ENCODE assay signal across 18 cellular contexts in the genomic region with DNA sequence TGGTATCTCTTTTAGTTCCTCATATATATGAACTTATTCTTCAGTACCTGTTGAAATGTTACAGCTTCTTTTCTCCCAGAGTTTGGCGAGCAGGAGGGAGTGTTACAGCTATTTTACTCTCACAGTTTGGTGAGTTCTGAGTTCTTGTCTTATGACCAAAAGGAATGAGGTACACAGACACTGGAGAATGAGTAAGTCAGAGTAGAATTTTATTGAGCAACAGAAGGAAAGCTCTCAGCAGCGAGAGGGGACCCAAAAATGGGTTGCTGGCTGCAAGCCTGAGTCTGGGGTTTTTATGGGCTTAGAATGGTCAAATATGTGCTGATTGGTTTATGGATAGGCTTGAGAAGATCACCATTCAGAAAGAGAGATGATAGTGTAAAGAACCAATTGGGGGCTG.
A peak's percentile ranks its signal among the peaks of the same experiment; 100 is the strongest.
DNase-seq lines count a peak whose midpoint lies in the region; ATAC-seq, FAIRE-seq and TF ChIP-seq lines count a peak whose summit lies in the region.
"Had no signal": no experiment of that assay in that cellular context is flagged by ENCODE, and none has a peak within 500 bp of the region (broad histone marks: within the 10 kb centered on the region; RNA-seq: fewer than 3 reads in every experiment).

No MANE protein-coding gene starts in this region.

- CTCF ChIA-PET in IMR-90 (lab: Yijun Ruan, JAX): no interaction called here

- TF ChIP-seq RAD21 in IMR-90 (IDR thresholded peaks at IDR 0.05; ENCODE audit: low read length): no peak

- no peak overlapping the region for H3K27ac ChIP-seq in IMR-90 (ENCODE audit: insufficient read depth, low read length)
- H3K27ac ChIP-seq in pancreas: no peak overlapping the region
- no peak overlapping the region for H3K27ac ChIP-seq in MM.1S (ENCODE audit: low read length)
- H3K27ac ChIP-seq: esophagus squamous epithelium had no signal

- no peak overlapping the region for H2BK20ac ChIP-seq in IMR-90 (ENCODE audit: low read depth, low read length)

- H3K56ac ChIP-seq in IMR-90 (ENCODE audit: extremely low read depth, insufficient read depth, low read length): no peak overlapping the region

- TF ChIP-seq CTCF in IMR-90 (conservative IDR thresholded peaks at IDR 0.05; ENCODE audit: low read depth, low read length): no peak
- TF ChIP-seq CTCF in epithelial cell of esophagus (IDR thresholded peaks at IDR 0.05; ENCODE audit: insufficient read depth, low read depth, low read length, missing control alignments): no peak
- TF ChIP-seq CTCF in neural crest cell (conservative IDR thresholded peaks at IDR 0.05): no peak
- no peak for TF ChIP-seq CTCF in pancreas (IDR thresholded peaks at IDR 0.05)
- TF ChIP-seq CTCF in MM.1S (IDR thresholded peaks at IDR 0.05; ENCODE audit: low read length): no peak

- H3K4me3 ChIP-seq in IMR-90 (ENCODE audit: insufficient read depth, low read depth, low read length) (no peak overlapping the region), epithelial cell of esophagus (ENCODE audit: low read length) (no peak overlapping the region), pancreas (no peak overlapping the region), MM.1S (ENCODE audit: low read length) (no peak overlapping the region)
- H3K4me3 ChIP-seq: esophagus squamous epithelium had no signal

- H4K20me1 ChIP-seq in IMR-90 (ENCODE audit: insufficient read depth, low read length): no peaks in the 10 kb centered on the region
- H4K20me1 ChIP-seq in MM.1S (ENCODE audit: insufficient read depth, low read length): no peaks in the 10 kb centered on the region

- no peak overlapping the region for H3K9ac ChIP-seq in IMR-90 (ENCODE audit: low read depth, low read length)
- no peak overlapping the region for H3K9ac ChIP-seq in MM.1S (ENCODE audit: low read length)

- peaks cover 9% of the 10 kb centered on the region for H3K9me3 Mint-ChIP-seq in neural crest cell

- H2AK9ac ChIP-seq in IMR-90 (replicated peaks; ENCODE audit: low read depth, low read length, poor library complexity): no peak overlapping the region

- peak overlapping the region; percentile 45 for H3K27ac Mint-ChIP-seq in neural crest cell (ENCODE audit: unreplicated experiment)
- H3K27ac Mint-ChIP-seq: activated naive CD4-positive, alpha-beta T cell treated with anti-CD3 and anti-CD28 coated beads, Interleukin-2, amount 50 U/mL, for 24 hours; activated T-cell treated with anti-CD3 and anti-CD28 coated beads, Interleukin-2, amount 50 U/mL, for 72 hours; CD4-positive, alpha-beta memory T cell; effector memory CD8-positive, alpha-beta T cell; immature natural killer cell had no signal

- no peaks in the 10 kb centered on the region for H3K27me3 Mint-ChIP-seq in neural crest cell (ENCODE audit: low read depth)
- H3K27me3 Mint-ChIP-seq: activated naive CD4-positive, alpha-beta T cell treated with anti-CD3 and anti-CD28 coated beads, Interleukin-2, amount 50 U/mL, for 24 hours; CD4-positive, alpha-beta memory T cell; effector memory CD8-positive, alpha-beta T cell had no signal

- H3K9me1 ChIP-seq in IMR-90 (ENCODE audit: insufficient read depth, low read length): 0 out of 2 replicates have a peak, but pooled peaks cover 4% of the 10 kb centered on the region

- in situ Hi-C loops in IMR-90 (cut with MboI; ENCODE audit: low sequenced_read_pairs): no loop called here

- no peak overlapping the region for H3K4ac ChIP-seq in IMR-90 (ENCODE audit: low read depth, low read length)

- no peak overlapping the region for H3K23ac ChIP-seq in IMR-90 (ENCODE audit: low read depth, low read length)

- peak overlapping the region; percentile 0 for H2BK5ac ChIP-seq in IMR-90 (ENCODE audit: low read depth, low read length, poor library complexity, severe bottlenecking)

- H2BK120ac ChIP-seq in IMR-90 (ENCODE audit: low read depth, low read length): no peak overlapping the region

- H3K4me1 ChIP-seq in IMR-90 (ENCODE audit: control insufficient read depth, insufficient read depth, low read length) (peaks cover 3% of the 10 kb centered on the region; the same call in 1 of the 2 replicates), pancreas (peaks cover 13 to 24% (median 18%) of the 10 kb centered on the region in 3 donors), MM.1S (ENCODE audit: low read length) (peaks cover 47% of the 10 kb centered on the region)
- H3K4me1 ChIP-seq: esophagus squamous epithelium had no signal

- H3K4me3 Mint-ChIP-seq in neural crest cell: no peak overlapping the region
- H3K4me3 Mint-ChIP-seq: activated naive CD4-positive, alpha-beta T cell treated with anti-CD3 and anti-CD28 coated beads, Interleukin-2, amount 50 U/mL, for 24 hours; activated T-cell treated with anti-CD3 and anti-CD28 coated beads, Interleukin-2, amount 50 U/mL, for 72 hours; CD4-positive, alpha-beta memory T cell; effector memory CD8-positive, alpha-beta T cell; immature natural killer cell had no signal

- intact Hi-C loops in IMR-90 (cut with micrococcal nuclease) (no loop called here), pancreas (cut with DNase I) (no loop called here)

- H4K91ac ChIP-seq in IMR-90 (ENCODE audit: insufficient read depth, low read depth, low read length): no peak overlapping the region

- no peaks in the 10 kb centered on the region for H3K9me2 ChIP-seq in MM.1S (replicated peaks; ENCODE audit: insufficient read depth, low read length)

- H3K9me3 ChIP-seq in IMR-90 (ENCODE audit: control insufficient read depth, insufficient read depth, low read length) (peaks cover 5% of the 10 kb centered on the region), pancreas (no peaks in the 10 kb centered on the region), MM.1S (replicated peaks; ENCODE audit: insufficient read depth, low read length) (no peaks in the 10 kb centered on the region)
- H3K9me3 ChIP-seq: esophagus squamous epithelium had no signal

- no TSS peak for BruUV-seq in IMR-90 (replicated peaks; lab: Mats Ljungman, UMichigan)

- H3K27me3 ChIP-seq in IMR-90 (ENCODE audit: control insufficient read depth, insufficient read depth, low read length) (no peaks in the 10 kb centered on the region), pancreas (no peaks in the 10 kb centered on the region), MM.1S (replicated peaks; ENCODE audit: insufficient read depth, low read length) (no peaks in the 10 kb centered on the region)
- H3K27me3 ChIP-seq: esophagus squamous epithelium had no signal

- dilution Hi-C loops in IMR-90 (cut with HindIII; ENCODE audit: low sequenced_read_pairs, unreplicated experiment): no loop called here

- POLR2A ChIA-PET in IMR-90 (lab: Charles Lee; ENCODE audit: unreplicated experiment): no interaction called here

- H2BK15ac ChIP-seq in IMR-90 (ENCODE audit: low read depth, low read length): no peak overlapping the region

- H4K8ac ChIP-seq in IMR-90 (ENCODE audit: low read depth in 2 of 2, low read length in 2 of 2): no peak overlapping the region

- ATAC-seq in IMR-90 (ENCODE audit: low read depth) (no peak), HG02610 (IDR thresholded peaks at IDR 0.05; ENCODE audit: unreplicated experiment) (no peak), pancreas (no peak)
- ATAC-seq: activated T-cell treated with anti-CD3 and anti-CD28 coated beads, Interleukin-2, amount 50 U/mL, for 72 hours; effector memory CD8-positive, alpha-beta T cell; HepG2; Right ventricle myocardium inferior had no signal

- H3K14ac ChIP-seq in IMR-90 (replicated peaks; ENCODE audit: low read depth, low read length): no peak overlapping the region

- no peak for FAIRE-seq in pancreas (lab: Jason Lieb, UNC)
- FAIRE-seq: colon, HepG2 had no signal

- H4K5ac ChIP-seq in IMR-90 (ENCODE audit: low read depth, low read length): no peak overlapping the region

- 67% methylated on average over 1 of the region's 2 CpGs; no CpG with 5 or more reads in 1 of the 2 experiments for WGBS in IMR-90 (ENCODE audit: extremely low coverage in 2 of 2, insufficient read length in 1 of 2), 2 experiments
- 97 to 100% methylated on average over 2 of the region's 2 CpGs for WGBS in pancreas, 2 donors

- H3K4me1 Mint-ChIP-seq in neural crest cell: peaks cover 13% of the 10 kb centered on the region
- H3K4me1 Mint-ChIP-seq: activated naive CD4-positive, alpha-beta T cell treated with anti-CD3 and anti-CD28 coated beads, Interleukin-2, amount 50 U/mL, for 24 hours; CD4-positive, alpha-beta memory T cell; immature natural killer cell had no signal

- H3K36me3 Mint-ChIP-seq in neural crest cell (ENCODE audit: low read depth): peaks cover 12% of the 10 kb centered on the region
- H3K36me3 Mint-ChIP-seq: activated naive CD4-positive, alpha-beta T cell treated with anti-CD3 and anti-CD28 coated beads, Interleukin-2, amount 50 U/mL, for 24 hours; CD4-positive, alpha-beta memory T cell; immature natural killer cell had no signal

- H3K79me2 ChIP-seq in MM.1S (ENCODE audit: low read length): peaks cover 99% of the 10 kb centered on the region

- H3K79me1 ChIP-seq in IMR-90 (ENCODE audit: low read depth in 1 of 2, low read length in 2 of 2): peaks cover 4 to 13% of the 10 kb centered on the region in 2 experiments; a peak in 2 of 4 replicates

- H2AFZ ChIP-seq in IMR-90 (replicated peaks; ENCODE audit: low read length, poor library complexity): no peak overlapping the region
- H2AFZ ChIP-seq in MM.1S (ENCODE audit: low read length): no peak overlapping the region

- H3F3A ChIP-seq in MM.1S (ENCODE audit: insufficient read depth, low read length): peaks cover 21% of the 10 kb centered on the region

- TF ChIP-seq POLR2A in IMR-90 (IDR thresholded peaks at IDR 0.05; ENCODE audit: low read depth, low read length): no peak

- peak; percentile 11 for DNase-seq in AG20443 (ENCODE audit: low spot score)
- DNase-seq in IMR-90: peak; percentile 61
- peak; percentile 13 for DNase-seq in epithelial cell of esophagus (ENCODE audit: low read depth)
- no peak for DNase-seq in neural crest cell (ENCODE audit: low read depth, low spot score)
- DNase-seq in pancreas: no peak
- no peak for DNase-seq in foreskin melanocyte
- no peak for DNase-seq in MM.1S
- DNase-seq: activated T-cell treated with anti-CD3 and anti-CD28 coated beads, Interleukin-2, amount 50 U/mL, for 72 hours; CD4-positive, alpha-beta memory T cell; effector memory CD8-positive, alpha-beta T cell; esophagus squamous epithelium; immature natural killer cell; NCI-H1436 had no signal

- H3K18ac ChIP-seq in IMR-90 (ENCODE audit: low read depth, low read length): no peak overlapping the region; the same call in 1 of the 2 replicates

- H2AK5ac ChIP-seq in IMR-90 (ENCODE audit: low read depth, low read length): no peak overlapping the region

- peaks cover 5% of the 10 kb centered on the region; the same call in 1 of the 2 replicates for H3K36me3 ChIP-seq in IMR-90 (ENCODE audit: control insufficient read depth, insufficient read depth, low read length)
- no peaks in the 10 kb centered on the region for H3K36me3 ChIP-seq in pancreas
- H3K36me3 ChIP-seq in MM.1S (replicated peaks; ENCODE audit: insufficient read depth, low read length): peaks cover 17% of the 10 kb centered on the region
- H3K36me3 ChIP-seq: esophagus squamous epithelium had no signal

- H3K4me2 ChIP-seq in IMR-90 (ENCODE audit: low read depth, low read length) (no peak overlapping the region), MM.1S (ENCODE audit: low read depth, low read length) (no peak overlapping the region)

TF ChIP-seq in IMR-90, 13 proteins besides CTCF, POLR2A, EP300 and RAD21:
- TF ChIP-seq CEBPB (IDR thresholded peaks at IDR 0.05; ENCODE audit: low read depth, low read length) (peak; percentile 81), SMC3 (IDR thresholded peaks at IDR 0.05; ENCODE audit: low read depth, low read length) (no peak)

Comparison
In these comparisons a context has a peak if more than half of its experiments do, and no peak if none do; other contexts are left out.
1. DNase-seq: peak in AG20443 (single experiment), IMR-90 (single experiment) and epithelial cell of esophagus (single experiment); none in neural crest cell (single experiment), pancreas (0 of 6), foreskin melanocyte (single experiment) and MM.1S (single experiment).